ENCODE assay signal across 24 cellular contexts in genomic region chr2:226447338-226447885, GRCh38.
A peak's percentile ranks its signal among the peaks of the same experiment; 100 is the strongest.
DNase-seq lines count a peak whose midpoint lies in the region; ATAC-seq, FAIRE-seq and TF ChIP-seq lines count a peak whose summit lies in the region.
"Had no signal": no experiment of that assay in that cellular context is flagged by ENCODE, and none has a peak within 500 bp of the region (broad histone marks: within the 10 kb centered on the region; RNA-seq: fewer than 3 reads in every experiment).

No MANE protein-coding gene starts in this region.

- FAIRE-seq in bronchial epithelial cell (lab: Jason Lieb, UNC) = no peak
- FAIRE-seq: TTC549 had no signal

- peaks cover 4% of the 10 kb centered on the region for H3K9me3 ChIP-seq in SK-N-SH
- no peaks in the 10 kb centered on the region for H3K9me3 ChIP-seq in mucosa of descending colon
- no peaks in the 10 kb centered on the region for H3K9me3 ChIP-seq in smooth muscle cell (replicated peaks; ENCODE audit: low read depth)
- H3K9me3 ChIP-seq: thyroid gland had no signal

- no peak overlapping the region for H3K4me3 ChIP-seq in SK-N-SH (ENCODE audit: low read depth in 2 of 2, low read length in 1 of 2)
- no peak overlapping the region for H3K4me3 ChIP-seq in bronchial epithelial cell (ENCODE audit: low read depth, low read length)
- H3K4me3 ChIP-seq in mucosa of descending colon = no peak overlapping the region
- no peak overlapping the region for H3K4me3 ChIP-seq in smooth muscle cell
- H3K4me3 ChIP-seq: ascending aorta, lower lobe of right lung, neural progenitor cell, sigmoid colon, thyroid gland had no signal

- H3K27me3 ChIP-seq in SK-N-SH (ENCODE audit: insufficient read depth) (no peaks in the 10 kb centered on the region), bronchial epithelial cell (ENCODE audit: control insufficient read depth, insufficient read depth, low read length) (no peaks in the 10 kb centered on the region), smooth muscle cell (ENCODE audit: low read depth) (no peaks in the 10 kb centered on the region)
- H3K27me3 ChIP-seq: ascending aorta, neural progenitor cell, sigmoid colon, thyroid gland had no signal

- H3K4me1 ChIP-seq in SK-N-SH (ENCODE audit: control insufficient read depth in 1 of 2, insufficient read depth in 2 of 2, low read depth in 1 of 2, low read length in 1 of 2) (peaks cover 0 to 24% of the 10 kb centered on the region in 2 experiments; a peak in 1 of 4 replicates), mucosa of descending colon (ENCODE audit: low read depth) (no peaks in the 10 kb centered on the region), smooth muscle cell (ENCODE audit: low read depth) (no peaks in the 10 kb centered on the region)
- H3K4me1 ChIP-seq: ascending aorta, lower lobe of right lung, neural progenitor cell had no signal

- intact Hi-C loops in mucosa of descending colon (cut with DNase I, micrococcal nuclease) = no loop called here

- H3K4me2 ChIP-seq in SK-N-SH = no peak overlapping the region
- no peak overlapping the region for H3K4me2 ChIP-seq in smooth muscle cell
- H3K4me2 ChIP-seq: neural progenitor cell had no signal

- ATAC-seq in SK-N-SH treated with all-trans-retinoic acid at 6 μM for 48 hours (0 out of 3 replicates have a peak, but pooled peaks have one; percentile 35), mucosa of descending colon (peak; percentile 81)
- ATAC-seq: activated CD8-positive, alpha-beta T cell treated with anti-CD3 and anti-CD28 coated beads for 36 hours; activated T-helper 17 cell treated with anti-CD3 and anti-CD28 coated beads, Interleukin-2, amount 50 U/mL, for 72 hours; lower lobe of right lung had no signal

- no peak for TF ChIP-seq EP300 in SK-N-SH (IDR thresholded peaks at IDR 0.05; ENCODE audit: borderline replicate concordance in 1 of 2, low read depth in 1 of 2, low read length in 1 of 2)

- H3K79me2 ChIP-seq in SK-N-SH (ENCODE audit: insufficient read depth) (no peaks in the 10 kb centered on the region), smooth muscle cell (ENCODE audit: low read depth) (no peaks in the 10 kb centered on the region)

- CTCF ChIA-PET in SK-N-SH (lab: Yijun Ruan, JAX) = no interaction called here

- DNase-seq in SK-N-SH (no peak), bronchial epithelial cell (ENCODE audit: low read depth) (peak; percentile 86), mucosa of descending colon (no peak), smooth muscle cell (lab: John Stamatoyannopoulos, UW; ENCODE audit: unreplicated experiment) (no peak), iPS-NIHi7 (ENCODE audit: extremely low spot score) (no peak), superior temporal gyrus (ENCODE audit: extremely low spot score) (no peak), ACHN (no peak)
- DNase-seq: activated CD4-positive, CD25-positive, alpha-beta regulatory T cell treated with anti-CD3 and anti-CD28 coated beads, Interleukin-2, amount 50 U/mL, for 72 hours; activated CD8-positive, alpha-beta T cell treated with anti-CD3 and anti-CD28 coated beads for 36 hours; AML-193; CD4-positive, alpha-beta T cell; H7; lower lobe of right lung; NCI-H1105; NCI-H187 treated with DMSO at 0.1 percent for 48 hours; NCI-H526; sigmoid colon; thyroid gland had no signal

- no peak for TF ChIP-seq RAD21 in SK-N-SH (IDR thresholded peaks at IDR 0.05; ENCODE audit: low read length)

- in situ Hi-C loops in ACHN (cut with HindIII; ENCODE audit: low pct_ligation_motif_present, low pct_unique_long_range_greater_than_20kb, low sequenced_read_pairs) = no loop called here

- H4K20me1 ChIP-seq in SK-N-SH (ENCODE audit: insufficient read depth) (no peaks in the 10 kb centered on the region), smooth muscle cell (ENCODE audit: low read depth) (no peaks in the 10 kb centered on the region)

- no peaks in the 10 kb centered on the region for H3K9me2 ChIP-seq in SK-N-SH

- POLR2A ChIA-PET in SK-N-SH (lab: Yijun Ruan, JAX) = no interaction called here

- H3K36me3 ChIP-seq in SK-N-SH (replicated peaks in 1 of 2; ENCODE audit: control insufficient read depth in 1 of 2, insufficient read depth in 2 of 2, low read length in 1 of 2) (peaks cover 0 to 3% of the 10 kb centered on the region in 2 experiments), bronchial epithelial cell (ENCODE audit: control insufficient read depth, insufficient read depth, low read length) (no peaks in the 10 kb centered on the region), mucosa of descending colon (ENCODE audit: low read depth) (no peaks in the 10 kb centered on the region), smooth muscle cell (ENCODE audit: low read depth) (peaks cover 3% of the 10 kb centered on the region)
- H3K36me3 ChIP-seq: ascending aorta, lower lobe of right lung, neural progenitor cell, sigmoid colon, thyroid gland had no signal

- H3F3A ChIP-seq in SK-N-SH (replicated peaks; ENCODE audit: insufficient read depth) (peaks cover 25% of the 10 kb centered on the region), smooth muscle cell (ENCODE audit: low read depth) (no peaks in the 10 kb centered on the region)

- H3K9ac ChIP-seq in SK-N-SH (no peak overlapping the region), smooth muscle cell (ENCODE audit: low read depth) (no peak overlapping the region)
- H3K9ac ChIP-seq: neural progenitor cell had no signal

- H2AFZ ChIP-seq in SK-N-SH (ENCODE audit: low read depth) (no peak overlapping the region), smooth muscle cell (ENCODE audit: low read depth) (no peak overlapping the region)
- H2AFZ ChIP-seq: neural progenitor cell had no signal

- TF ChIP-seq CTCF in SK-N-SH (IDR thresholded peaks at IDR 0.05) (no peak), bronchial epithelial cell (IDR thresholded peaks at IDR 0.05; ENCODE audit: insufficient read depth, low read length, severe bottlenecking) (no peak), mucosa of descending colon (IDR thresholded peaks at IDR 0.05) (no peak), smooth muscle cell (IDR thresholded peaks at IDR 0.05; ENCODE audit: borderline replicate concordance, insufficient read depth, poor library complexity, severe bottlenecking) (no peak)

- 35% methylated on average over 4 of the region's 4 CpGs for WGBS in SK-N-SH (ENCODE audit: low lambda C conversion rate)
- 79% methylated on average over 4 of the region's 4 CpGs for WGBS in smooth muscle cell (ENCODE audit: low lambda C conversion rate)

- peak overlapping the region in 1 of 2 experiments; percentile 61; a peak in 2 of 4 replicates for H3K27ac ChIP-seq in SK-N-SH (ENCODE audit: low read depth in 2 of 2, low read length in 1 of 2)
- peak overlapping the region; percentile 22 for H3K27ac ChIP-seq in smooth muscle cell (ENCODE audit: low read depth)
- H3K27ac ChIP-seq: 22Rv1, ascending aorta, lower lobe of right lung, neural progenitor cell, thyroid gland had no signal

TF ChIP-seq in SK-N-SH treated with all-trans-retinoic acid at 6 μM for 48 hours, 23 proteins besides CTCF, POLR2A, EP300 and RAD21 (continues in another document):
- TF ChIP-seq RARB (CRISPR knock-in tag; IDR thresholded peaks at IDR 0.05) (no peak), ISL1 (CRISPR knock-in tag; IDR thresholded peaks at IDR 0.05) (no peak), ZC3H10 (CRISPR knock-in tag; IDR thresholded peaks at IDR 0.05) (no peak), ZNF8 (CRISPR knock-in tag; IDR thresholded peaks at IDR 0.05) (no peak), TOX (CRISPR knock-in tag; IDR thresholded peaks at IDR 0.05; ENCODE audit: borderline replicate concordance) (no peak), GLIS3 (CRISPR knock-in tag; IDR thresholded peaks at IDR 0.05) (no peak), POU6F1 (CRISPR knock-in tag; IDR thresholded peaks at IDR 0.05; ENCODE audit: borderline replicate concordance, low read depth) (no peak)

TF ChIP-seq in SK-N-SH, 30 proteins besides CTCF, POLR2A, EP300 and RAD21 (continues in another document):
- TF ChIP-seq MXI1 (IDR thresholded peaks at IDR 0.05; ENCODE audit: low read depth, low read length) (no peak), EZH2phosphoT487 (IDR thresholded peaks at IDR 0.05; ENCODE audit: borderline replicate concordance, low read depth) (no peak), RFX5 (IDR thresholded peaks at IDR 0.05; ENCODE audit: low read length) (no peak), MEF2A (IDR thresholded peaks at IDR 0.05; ENCODE audit: borderline replicate concordance, low read depth) (no peak), POLR2AphosphoS5 (IDR thresholded peaks at IDR 0.05; ENCODE audit: low read depth, low read length) (no peak), RXRA (IDR thresholded peaks at IDR 0.05; ENCODE audit: borderline replicate concordance, low read depth) (no peak), USF1 (IDR thresholded peaks at IDR 0.05; ENCODE audit: borderline replicate concordance, low read depth) (no peak), NRF1 (IDR thresholded peaks at IDR 0.05; ENCODE audit: low read depth, low read length) (no peak), FOXM1 (IDR thresholded peaks at IDR 0.05; ENCODE audit: low read depth) (no peak), TEAD4 (IDR thresholded peaks at IDR 0.05; ENCODE audit: borderline replicate concordance, insufficient read depth) (no peak), TCF12 (IDR thresholded peaks at IDR 0.05) (no peak), ELF1 (IDR thresholded peaks at IDR 0.05) (no peak), IRF3 (IDR thresholded peaks at IDR 0.05; ENCODE audit: low read depth, low read length) (no peak), GATA2 (CRISPR knock-in tag; IDR thresholded peaks at IDR 0.05) (no peak)
